In the genomic region with DNA sequence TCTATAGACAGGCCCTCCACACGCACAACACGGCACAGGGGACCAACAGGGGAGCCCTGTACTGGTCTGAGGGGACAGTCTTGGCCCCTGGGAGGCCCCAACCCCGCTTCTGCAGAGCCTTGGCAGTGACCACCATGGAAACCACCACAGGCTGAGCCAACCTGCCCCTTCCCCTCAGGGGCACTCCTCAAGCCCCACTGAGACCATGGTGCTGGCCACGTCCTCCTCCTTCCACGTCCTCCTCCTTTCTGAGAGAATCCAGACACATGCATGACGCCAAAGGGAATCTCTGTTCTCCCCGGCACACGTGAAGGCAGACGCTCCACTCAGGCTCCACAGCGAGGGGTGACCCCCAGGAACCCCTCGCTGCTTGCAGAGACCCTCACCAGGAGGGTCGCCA, we compare ENCODE assay signal across 11 cellular contexts. TPM values are rescaled to one million over a fixed set of nuclear protein-coding genes. Genes with fewer than 3 reads are reported as not detected.
DNase-seq lines count a peak whose midpoint lies in the region; ATAC-seq, FAIRE-seq and TF ChIP-seq lines count a peak whose summit lies in the region.
"Had no signal": no experiment of that assay in that cellular context is flagged by ENCODE, and none has a peak within 500 bp of the region (broad histone marks: within the 10 kb centered on the region; RNA-seq: fewer than 3 reads in every experiment).

No MANE protein-coding gene starts in this region.

- no peak overlapping the region for H3K4me3 ChIP-seq in A549
- peak overlapping the region; percentile 87; the same call in 1 of the 2 replicates for H3K4me3 ChIP-seq in GM06990 (replicated peaks; ENCODE audit: low read depth, low read length)
- no peak overlapping the region for H3K4me3 ChIP-seq in astrocyte (ENCODE audit: insufficient read depth, low read depth, low read length)
- no peak overlapping the region for H3K4me3 ChIP-seq in mesendoderm (ENCODE audit: low read length)

- WGBS in A549 (ENCODE audit: missing lambda C conversion rate): 95% methylated on average over 9 of the region's 12 CpGs
- no CpG with 5 or more reads among the region's 12 CpGs for WGBS in mesendoderm (ENCODE audit: extremely low coverage, insufficient coverage, low lambda C conversion rate)

- no peak overlapping the region for H4K8ac ChIP-seq in mesendoderm (ENCODE audit: low read depth, low read length)

- H3K4me2 ChIP-seq in A549 (peak overlapping the region; percentile 98), astrocyte (ENCODE audit: low read length) (peak overlapping the region; percentile 95), mesendoderm (ENCODE audit: low read length) (no peak overlapping the region)

- H2AFZ ChIP-seq in astrocyte (ENCODE audit: low read depth, low read length): no peak overlapping the region

- H3K27me3 Mint-ChIP-seq in astrocyte (ENCODE audit: low read depth, unreplicated experiment): no peaks in the 10 kb centered on the region

- H3K9me3 ChIP-seq in A549 (no peaks in the 10 kb centered on the region), astrocyte (ENCODE audit: insufficient read depth, low read depth, low read length) (no peaks in the 10 kb centered on the region)
- H3K9me3 ChIP-seq: left lung, SJCRH30 had no signal

- H3K27ac Mint-ChIP-seq in astrocyte (ENCODE audit: unreplicated experiment): peak overlapping the region; percentile 98

- peak overlapping the region; percentile 2 for H3K56ac ChIP-seq in mesendoderm (ENCODE audit: low read length)

- H4K20me1 ChIP-seq in astrocyte (ENCODE audit: insufficient read depth, low read length): peaks cover 70% of the 10 kb centered on the region

- no peak overlapping the region for H2AK5ac ChIP-seq in mesendoderm (ENCODE audit: low read length)

- H3K36me3 Mint-ChIP-seq in astrocyte (ENCODE audit: low read depth, unreplicated experiment): peaks cover 25% of the 10 kb centered on the region

- POLR2A ChIA-PET in A549 (lab: Yijun Ruan, JAX): no interaction called here

- TF ChIP-seq CTCF in A549 (IDR thresholded peaks at IDR 0.05) (no peak), GM06990 (IDR thresholded peaks at IDR 0.05; ENCODE audit: insufficient read depth, low read length, poor library complexity, severe bottlenecking) (no peak), astrocyte (IDR thresholded peaks at IDR 0.05; ENCODE audit: insufficient read depth, low read depth, low read length) (no peak)

- H3K9me3 Mint-ChIP-seq in astrocyte (ENCODE audit: unreplicated experiment): no peaks in the 10 kb centered on the region

- H3K4me1 Mint-ChIP-seq in astrocyte (ENCODE audit: low read depth, unreplicated experiment): peaks cover 30% of the 10 kb centered on the region

- H3K36me3 ChIP-seq in GM06990 (ENCODE audit: control insufficient read depth, insufficient read depth, low read length) (peaks cover 23% of the 10 kb centered on the region), astrocyte (ENCODE audit: insufficient read depth, low read length) (peaks cover 16% of the 10 kb centered on the region), mesendoderm (ENCODE audit: control insufficient read depth, insufficient read depth, low read length) (peaks cover 19% of the 10 kb centered on the region)

- H4K5ac ChIP-seq in mesendoderm (ENCODE audit: low read length): no peak overlapping the region

- no peak overlapping the region for H2BK5ac ChIP-seq in mesendoderm (ENCODE audit: low read length)

- H3K4me1 ChIP-seq in A549 (peaks cover 18% of the 10 kb centered on the region), astrocyte (ENCODE audit: insufficient read depth, low read length) (peaks cover 15% of the 10 kb centered on the region), mesendoderm (ENCODE audit: control insufficient read depth, low read depth, low read length) (peaks cover 1% of the 10 kb centered on the region)

- H3K27me3 ChIP-seq in GM06990 (replicated peaks; ENCODE audit: control insufficient read depth, insufficient read depth, low read length) (no peaks in the 10 kb centered on the region), astrocyte (ENCODE audit: insufficient read depth, low read length) (no peaks in the 10 kb centered on the region), mesendoderm (ENCODE audit: insufficient read depth, low read length, poor library complexity) (no peaks in the 10 kb centered on the region)
- H3K27me3 ChIP-seq: left lung, SJCRH30 had no signal

- CTCF ChIA-PET in A549 (lab: Yijun Ruan, JAX): no interaction called here

- peak overlapping the region in 1 of 2 experiments; percentile 100; a peak in 1 of 6 replicates for H3K27ac ChIP-seq in A549
- H3K27ac ChIP-seq in astrocyte (ENCODE audit: low read depth, low read length): peak overlapping the region; percentile 82
- H3K27ac ChIP-seq in mesendoderm (ENCODE audit: low read depth, low read length): no peak overlapping the region
- H3K27ac ChIP-seq: left lung, SJCRH30 had no signal

- H3K18ac ChIP-seq in mesendoderm (ENCODE audit: low read length): no peak overlapping the region

- TF ChIP-seq POLR2A in A549 (IDR thresholded peaks at IDR 0.05; ENCODE audit: low read length): no peak

- DNase-seq in A549 (ENCODE audit: low read depth in 1 of 2, low spot score in 1 of 2) (no peak), GM06990 (ENCODE audit: extremely low read depth, insufficient read length) (no peak), astrocyte (ENCODE audit: low read depth) (no peak), mesendoderm (no peak), anterior cingulate cortex (lab: John Stamatoyannopoulos, UW) (no peak), SKM-1 treated with dmso at 0.1 percent for 144 hours (lab: John Stamatoyannopoulos, UW; ENCODE audit: unreplicated experiment) (no peak)
- DNase-seq: DMS153, left lung, SJCRH30 had no signal

- no peak overlapping the region for H3K4ac ChIP-seq in mesendoderm (ENCODE audit: low read depth, low read length)

- H3K9ac ChIP-seq in astrocyte (ENCODE audit: low read length) (peak overlapping the region; percentile 90), mesendoderm (ENCODE audit: low read length) (peak overlapping the region; percentile 42)

- no peak overlapping the region for H2BK15ac ChIP-seq in mesendoderm (replicated peaks; ENCODE audit: low read depth)

- no peak for FAIRE-seq in A549 (lab: Jason Lieb, UNC)
- no peak for FAIRE-seq in astrocyte (lab: Jason Lieb, UNC)

- ATAC-seq in A549: no peak
- no peak for ATAC-seq in HG02678 (IDR thresholded peaks at IDR 0.05; ENCODE audit: unreplicated experiment)
- no peak for ATAC-seq in GM21529 (IDR thresholded peaks at IDR 0.05; ENCODE audit: unreplicated experiment)
- ATAC-seq: left lung had no signal

- no peak for TF ChIP-seq RAD21 in A549 (conservative IDR thresholded peaks at IDR 0.05 in 1 of 2, IDR thresholded peaks at IDR 0.05 in 1 of 2)

- H3K4me3 Mint-ChIP-seq in astrocyte (ENCODE audit: unreplicated experiment): peak overlapping the region; percentile 94

- no peak overlapping the region for H2BK120ac ChIP-seq in mesendoderm (ENCODE audit: low read depth, low read length)

- H3K79me2 ChIP-seq in astrocyte (ENCODE audit: insufficient read depth, low read length): peaks cover 72% of the 10 kb centered on the region
- H3K79me2 ChIP-seq in mesendoderm (ENCODE audit: control insufficient read depth, insufficient read depth, low read length): peaks cover 70% of the 10 kb centered on the region

- no peak overlapping the region for H3K23ac ChIP-seq in mesendoderm (ENCODE audit: low read length)

- no peak for TF ChIP-seq EP300 in A549 (IDR thresholded peaks at IDR 0.05)

- peaks cover 24% of the 10 kb centered on the region for H3K79me1 ChIP-seq in mesendoderm (ENCODE audit: low read length)

TF ChIP-seq in A549, 52 proteins besides CTCF, POLR2A, EP300 and RAD21 (continues in another document):
- TF ChIP-seq CHD2 (IDR thresholded peaks at IDR 0.05; ENCODE audit: low read length, partially characterized antibody) (no peak), MAFK (IDR thresholded peaks at IDR 0.05; ENCODE audit: partially characterized antibody) (no peak), KDM5A (IDR thresholded peaks at IDR 0.05) (no peak)
- TF ChIP-seq, protein P1, sequence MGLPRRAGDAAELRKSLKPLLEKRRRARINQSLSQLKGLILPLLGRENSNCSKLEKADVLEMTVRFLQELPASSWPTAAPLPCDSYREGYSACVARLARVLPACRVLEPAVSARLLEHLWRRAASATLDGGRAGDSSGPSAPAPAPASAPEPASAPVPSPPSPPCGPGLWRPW (IDR thresholded peaks at IDR 0.05): no peak
- TF ChIP-seq, protein P2, sequence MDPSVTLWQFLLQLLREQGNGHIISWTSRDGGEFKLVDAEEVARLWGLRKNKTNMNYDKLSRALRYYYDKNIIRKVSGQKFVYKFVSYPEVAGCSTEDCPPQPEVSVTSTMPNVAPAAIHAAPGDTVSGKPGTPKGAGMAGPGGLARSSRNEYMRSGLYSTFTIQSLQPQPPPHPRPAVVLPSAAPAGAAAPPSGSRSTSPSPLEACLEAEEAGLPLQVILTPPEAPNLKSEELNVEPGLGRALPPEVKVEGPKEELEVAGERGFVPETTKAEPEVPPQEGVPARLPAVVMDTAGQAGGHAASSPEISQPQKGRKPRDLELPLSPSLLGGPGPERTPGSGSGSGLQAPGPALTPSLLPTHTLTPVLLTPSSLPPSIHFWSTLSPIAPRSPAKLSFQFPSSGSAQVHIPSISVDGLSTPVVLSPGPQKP (IDR thresholded peaks at IDR 0.05; ENCODE audit: low read depth, low read length): no peak

RNA-seq across cellular contexts. Expression of a gene that starts 2.7 kb away (rescaled TPM):
- polyA plus RNA-seq in A549 (2011; rRNA removed) (3.7 and 4.8 TPM in 2 replicates), A549 (2017; fragmentation: RNase III; extraction: RNeasy Plus Mini Kit Qiagen cat#74134 plus additional on column Dnase treatment) (11.4 to 11.7 TPM (median 11.5 TPM) in 3 replicates)
- polyA plus RNA-seq in A549 (2012; cell fraction: cytosol; rRNA removed): 7.0 and 7.1 TPM in 2 replicates
- 21.6 and 26.4 TPM in 2 replicates for polyA plus RNA-seq in A549 (2012; cell fraction: nucleus; rRNA removed)
- polyA minus RNA-seq in A549 (2011; rRNA and poly(A)+ RNA removed): 3.4 and 5.5 TPM in 2 replicates
- 30.0 and 32.4 TPM in 2 replicates for total RNA-seq in astrocyte
- 14.7 TPM for polyA plus RNA-seq in mesendoderm (2013, experiment 1 of 2)
- polyA plus RNA-seq in mesendoderm (2013, experiment 2 of 2): 14.5 TPM

RNA-seq across cellular contexts. Expression of a gene that starts 28.7 kb away (rescaled TPM):
- polyA plus RNA-seq in A549 (2011; rRNA removed): 8.6 and 12.3 TPM in 2 replicates
- polyA plus RNA-seq in A549 (2012; cell fraction: cytosol; rRNA removed): 7.4 and 9.0 TPM in 2 replicates
- polyA plus RNA-seq in A549 (2012; cell fraction: nucleus; rRNA removed): 11.1 and 11.7 TPM in 2 replicates
- 8.5 to 9.5 TPM (median 8.9 TPM) in 3 replicates for polyA plus RNA-seq in A549 (2017; fragmentation: RNase III; extraction: RNeasy Plus Mini Kit Qiagen cat#74134 plus additional on column Dnase treatment)
- 10.9 and 14.4 TPM in 2 replicates for polyA minus RNA-seq in A549 (2011; rRNA and poly(A)+ RNA removed)
- total RNA-seq in astrocyte: 21.0 and 22.7 TPM in 2 replicates
- polyA plus RNA-seq in mesendoderm (2013, experiment 1 of 2): 15.9 TPM
- 16.1 TPM for polyA plus RNA-seq in mesendoderm (2013, experiment 2 of 2)
